1 cellular context compared by ENCODE assay signal in genomic region chr2:112880696-112881095, GRCh38.
TF ChIP-seq lines count a peak whose summit lies in the region.

No MANE protein-coding gene starts in this region.

TF ChIP-seq in IMR-90, 13 proteins besides CTCF, POLR2A, EP300 and RAD21 (continued from another document):
- TF ChIP-seq NFE2L2 (IDR thresholded peaks at IDR 0.05; ENCODE audit: low read depth, low read length) (no peak), RCOR1 (IDR thresholded peaks at IDR 0.05; ENCODE audit: insufficient replicate concordance, low read length) (no peak), USF2 (IDR thresholded peaks at IDR 0.05; ENCODE audit: low read depth, low read length) (no peak), CHD1 (IDR thresholded peaks at IDR 0.05; ENCODE audit: low read depth, low read length) (no peak)
